9 cellular contexts compared by ENCODE assay signal in genomic region chr12:51970904-51971646, GRCh38. TPM values are rescaled to one million over a fixed set of nuclear protein-coding genes. Genes with fewer than 3 reads are reported as not detected.
DNase-seq lines count a peak whose midpoint lies in the region; ATAC-seq and TF ChIP-seq lines count a peak whose summit lies in the region.
"Had no signal": no experiment of that assay in that cellular context is flagged by ENCODE, and none has a peak within 500 bp of the region (broad histone marks: within the 10 kb centered on the region; RNA-seq: fewer than 3 reads in every experiment).

No MANE protein-coding gene starts in this region.

- no peak overlapping the region for H3K4me2 ChIP-seq in OCI-LY1 (ENCODE audit: low read length)

- no peaks in the 10 kb centered on the region for H3F3A ChIP-seq in OCI-LY1 (ENCODE audit: insufficient read depth, low read length)

- H3K27me3 ChIP-seq in cardiac muscle cell (no peaks in the 10 kb centered on the region), OCI-LY1 (ENCODE audit: insufficient read depth, low read length) (no peaks in the 10 kb centered on the region), ascending aorta (no peaks in the 10 kb centered on the region), sigmoid colon (no peaks in the 10 kb centered on the region)

- no peak overlapping the region for H3K9ac ChIP-seq in OCI-LY1 (ENCODE audit: low read length)

- no peak overlapping the region for H3K4me3 ChIP-seq in cardiac muscle cell
- H3K4me3 ChIP-seq in OCI-LY1 (ENCODE audit: low read depth, low read length, poor library complexity, severe bottlenecking) = no peak overlapping the region
- no peak overlapping the region for H3K4me3 ChIP-seq in ascending aorta
- H3K4me3 ChIP-seq in sigmoid colon = no peak overlapping the region

- intact Hi-C loops in cardiac septum (cut with DNase I) = no loop called here
- intact Hi-C loops in ascending aorta (cut with DNase I) = no loop called here
- intact Hi-C loops in sigmoid colon (cut with DNase I) = no loop called here

- peak; percentile 90 for ATAC-seq in HG02678 (IDR thresholded peaks at IDR 0.05; ENCODE audit: unreplicated experiment)

- DNase-seq in cardiac muscle cell (ENCODE audit: low read depth in 1 of 2, low spot score in 1 of 2) = peak; percentile 49 to 52
- no peak for DNase-seq in cardiac septum (ENCODE audit: low spot score)
- no peak for DNase-seq in ascending aorta (ENCODE audit: low spot score in 2 of 2)
- peak; percentile 73 to 80 for DNase-seq in lung microvascular endothelial cell (ENCODE audit: low read depth in 2 of 2)
- DNase-seq in cerebellar nuclear complex (lab: John Stamatoyannopoulos, UW) = no peak
- no peak for DNase-seq in sigmoid colon
- DNase-seq: left cardiac atrium had no signal

- H3K36me3 ChIP-seq in cardiac muscle cell (peaks cover 7% of the 10 kb centered on the region), OCI-LY1 (ENCODE audit: insufficient read depth, low read length) (0 out of 2 replicates have a peak, but pooled peaks cover 5% of the 10 kb centered on the region), ascending aorta (peaks cover 6 to 11% of the 10 kb centered on the region in 2 donors), sigmoid colon (peaks cover 4 to 10% (median 8%) of the 10 kb centered on the region in 4 donors)

- TF ChIP-seq POLR2A in sigmoid colon (IDR thresholded peaks at IDR 0.05) = no peak

- no peak for TF ChIP-seq EP300 in sigmoid colon (IDR thresholded peaks at IDR 0.05)

- TF ChIP-seq CTCF in cardiac muscle cell (IDR thresholded peaks at IDR 0.05; ENCODE audit: low read depth, low read length) (peak; percentile 74), OCI-LY1 (IDR thresholded peaks at IDR 0.05; ENCODE audit: low read length) (peak; percentile 80), ascending aorta (IDR thresholded peaks at IDR 0.05) (peak in 2 of 3 experiments; percentile 22 to 38), sigmoid colon (IDR thresholded peaks at IDR 0.05) (peak in 1 of 4 experiments; percentile 22)

- 49 to 51% methylated on average over 13 of the region's 13 CpGs for WGBS in sigmoid colon, 2 donors

- H2AFZ ChIP-seq in OCI-LY1 (ENCODE audit: low read length) = no peak overlapping the region

- no peaks in the 10 kb centered on the region for H3K9me2 ChIP-seq in OCI-LY1 (ENCODE audit: low read depth, low read length)

- H3K9me3 ChIP-seq in cardiac muscle cell (ENCODE audit: low read depth) (no peaks in the 10 kb centered on the region), OCI-LY1 (ENCODE audit: low read length) (no peaks in the 10 kb centered on the region), ascending aorta (no peaks in the 10 kb centered on the region), sigmoid colon (no peaks in the 10 kb centered on the region)

- no peaks in the 10 kb centered on the region; the same call in none of the 2 replicates for H4K20me1 ChIP-seq in OCI-LY1 (ENCODE audit: insufficient read depth, low read length)

- no peaks in the 10 kb centered on the region for H3K79me2 ChIP-seq in OCI-LY1 (ENCODE audit: insufficient read depth, low read length)

- H3K4me1 ChIP-seq in cardiac muscle cell (ENCODE audit: low read depth) (peaks cover 39% of the 10 kb centered on the region), OCI-LY1 (ENCODE audit: insufficient read depth, low read length, severe bottlenecking) (no peaks in the 10 kb centered on the region), ascending aorta (peaks cover 0 to 27% of the 10 kb centered on the region in 2 donors), sigmoid colon (peaks cover 0 to 48% (median 40%) of the 10 kb centered on the region in 4 donors)

- H3K27ac ChIP-seq in cardiac muscle cell = peak overlapping the region; percentile 77
- no peak overlapping the region for H3K27ac ChIP-seq in OCI-LY1 (ENCODE audit: low read depth, low read length, poor library complexity, severe bottlenecking)
- no peak overlapping the region for H3K27ac ChIP-seq in ascending aorta
- peak overlapping the region in 1 of 4 donors; percentile 36 for H3K27ac ChIP-seq in sigmoid colon

RNA-seq across cellular contexts. Expression of gene ACVR1B, which starts 19.6 kb away (rescaled TPM):
- total RNA-seq in cardiac muscle cell (38.1 and 46.4 TPM in 2 replicates), cardiac septum (9.3 TPM), ascending aorta (18.7 TPM), lung microvascular endothelial cell (8.5 and 15.1 TPM in 2 replicates), sigmoid colon (1 to 10 TPM; 7.2 to 9.8 (median 8.6) TPM)
- polyA plus RNA-seq in cardiac muscle cell (11.9 and 12.5 TPM in 2 replicates), sigmoid colon (10 to 100 TPM; 10.8 to 30.7 (median 11.1) TPM)

RNA-seq across cellular contexts. Expression of gene TAMALIN, which starts 35.7 kb away (rescaled TPM):
- total RNA-seq in cardiac muscle cell (8.2 and 12.5 TPM in 2 replicates), cardiac septum (27.5 TPM), ascending aorta (32.6 TPM), lung microvascular endothelial cell (17.9 and 26.4 TPM in 2 replicates), sigmoid colon (10 to 100 TPM in 2 of 4 donors, 1 to 10 TPM in 2; 9.2 to 11.1 (median 10.1) TPM)
- polyA plus RNA-seq in cardiac muscle cell (8.2 and 15.0 TPM in 2 replicates), sigmoid colon (10 to 100 TPM in 1 of 3 donors, 1 to 10 TPM in 2; 4.2 to 17.0 (median 4.9) TPM)

Comparison
In these comparisons a context has a peak if more than half of its experiments do, and no peak if none do; other contexts are left out.
1. DNase-seq: peak in cardiac muscle cell (2 of 2) and lung microvascular endothelial cell (2 of 2); none in cardiac septum (single experiment), ascending aorta (0 of 2), cerebellar nuclear complex (0 of 2) and sigmoid colon (single experiment).